8 cellular contexts compared by ENCODE assay signal in genomic region chr4:181569553-181569952, GRCh38.
DNase-seq lines count a peak whose midpoint lies in the region; ATAC-seq and TF ChIP-seq lines count a peak whose summit lies in the region.

No MANE protein-coding gene starts in this region.

- no peak overlapping the region for H3K4me3 Mint-ChIP-seq in nephron

- peaks cover 13% of the 10 kb centered on the region for H3K4me1 Mint-ChIP-seq in nephron

- no peaks in the 10 kb centered on the region for H3K36me3 Mint-ChIP-seq in nephron (ENCODE audit: low read depth)

- peak; percentile 58 for ATAC-seq in GM21423 (IDR thresholded peaks at IDR 0.05; ENCODE audit: unreplicated experiment)
- no peak for ATAC-seq in HG03280 (IDR thresholded peaks at IDR 0.05; ENCODE audit: unreplicated experiment)
- ATAC-seq in GM19455 (IDR thresholded peaks at IDR 0.05; ENCODE audit: unreplicated experiment), result no peak

- DNase-seq in D341Med (ENCODE audit: low spot score) (peak; percentile 55), NAMALWA (ENCODE audit: low spot score) (peak; percentile 52), cerebellar cortex (ENCODE audit: low spot score) (peak; percentile 15), CD1c-positive myeloid dendritic cell (ENCODE audit: extremely low spot score) (no peak)

- H3K9me3 Mint-ChIP-seq in nephron, result no peaks in the 10 kb centered on the region

- no peak overlapping the region for H3K27ac Mint-ChIP-seq in nephron

- TF ChIP-seq CTCF in nephron (IDR thresholded peaks at IDR 0.05; ENCODE audit: unreplicated experiment in 3 of 3), result peak; percentile 55 to 61 (median 60)

- peaks cover 3% of the 10 kb centered on the region for H3K27me3 Mint-ChIP-seq in nephron (ENCODE audit: low read depth)
